In genomic region chr4:56782019-56782418, GRCh38 we compare ENCODE assay signal across 1 cellular context.
TF ChIP-seq lines count a peak whose summit lies in the region.

No MANE protein-coding gene starts in this region.

TF ChIP-seq in IMR-90, 13 proteins besides CTCF, POLR2A, EP300 and RAD21 (continued from another document):
- TF ChIP-seq FOS (IDR thresholded peaks at IDR 0.05; ENCODE audit: low read depth, low read length) = no peak
